ENCODE assay signal across 14 cellular contexts in genomic region chr6:37039958-37040357, GRCh38. TPM values are rescaled to one million over a fixed set of nuclear protein-coding genes. Genes with fewer than 3 reads are reported as not detected.
DNase-seq lines count a peak whose midpoint lies in the region; ATAC-seq, FAIRE-seq and TF ChIP-seq lines count a peak whose summit lies in the region.
"Had no signal": no experiment of that assay in that cellular context is flagged by ENCODE, and none has a peak within 500 bp of the region (broad histone marks: within the 10 kb centered on the region; RNA-seq: fewer than 3 reads in every experiment).

No MANE protein-coding gene starts in this region.

- CTCF ChIA-PET in K562 (lab: Yijun Ruan, JAX; ENCODE audit: low intra/inter-chr PET ratio): no interaction called here
- CTCF ChIA-PET in Caco-2 (lab: Charles Lee): no interaction called here

- no peak for TF ChIP-seq CTCF in K562 (IDR thresholded peaks at IDR 0.05 in 2 of 3, conservative IDR thresholded peaks at IDR 0.05 in 1 of 3; ENCODE audit: insufficient read depth in 2 of 3, low read depth in 1 of 3, low read length in 3 of 3)
- no peak for TF ChIP-seq CTCF in Caco-2 (IDR thresholded peaks at IDR 0.05; ENCODE audit: insufficient read depth in 1 of 2, low read depth in 1 of 2, low read length in 1 of 2, severe bottlenecking in 1 of 2, unreplicated experiment in 1 of 2)

- no peaks in the 10 kb centered on the region for H3K79me2 ChIP-seq in K562 (ENCODE audit: control insufficient read depth, insufficient read depth, low read length)

- H3K27ac ChIP-seq in K562 (ENCODE audit: extremely low read depth, low read depth, low read length): no peak overlapping the region
- H3K27ac ChIP-seq: C4-2B had no signal

- POLR2A ChIA-PET in K562 (lab: Yijun Ruan, JAX): interaction anchor here (0.6 kb wide), 1 partner anchor 107 kb away, joined by 3 read pairs; no protein-coding TSS in a partner anchor
- POLR2A ChIA-PET in Caco-2 (lab: Charles Lee): no interaction called here

- peaks cover 27 to 29% of the 10 kb centered on the region in 2 experiments; a peak in 4 of 5 replicates for H3K4me1 ChIP-seq in K562 (replicated peaks in 1 of 2; ENCODE audit: control insufficient read depth in 2 of 2, insufficient read depth in 2 of 2, low read length in 2 of 2)
- H3K4me1 ChIP-seq in Caco-2: 0 out of 2 replicates have a peak, but pooled peaks cover 4% of the 10 kb centered on the region

- DNase-seq in activated T-cell treated with anti-CD3 and anti-CD28 coated beads, Interleukin-2, amount 50 U/mL, for 72 hours: no peak
- no peak for DNase-seq in activated T-cell treated with anti-CD3 and anti-CD28 coated beads, Interleukin-2, amount 50 U/mL, for 1 hour
- DNase-seq in MV-4-11 (lab: John Stamatoyannopoulos, UW) (peak; percentile 72), K562 (ENCODE audit: extremely low read depth in 1 of 4, low spot score in 3 of 4) (no peak), Caco-2 (no peak), GM19240 (ENCODE audit: insufficient read length, low spot score) (no peak)
- no peak for DNase-seq in stimulated activated effector memory CD8-positive, alpha-beta T cell treated with anti-CD3 and anti-CD28 coated beads, Interleukin-12 subunit alpha, Interleukin-12 subunit beta, amount 100 ng/mL, for 72 hours (ENCODE audit: low spot score in 2 of 2)
- DNase-seq: NCI-H1105, NCI-H1694 treated with DMSO at 0.1 percent for 48 hours had no signal

- peaks cover 42% of the 10 kb centered on the region for H3K4me1 Mint-ChIP-seq in activated T-cell treated with anti-CD3 and anti-CD28 coated beads, Interleukin-2, amount 50 U/mL, for 72 hours (ENCODE audit: low read depth)
- H3K4me1 Mint-ChIP-seq in stimulated activated effector memory CD8-positive, alpha-beta T cell treated with anti-CD3 and anti-CD28 coated beads, Interleukin-12 subunit alpha, Interleukin-12 subunit beta, amount 100 ng/mL, for 72 hours: peaks cover 31% of the 10 kb centered on the region
- H3K4me1 Mint-ChIP-seq in Caco-2 (ENCODE audit: low read depth, unreplicated experiment): peaks cover 7% of the 10 kb centered on the region

- H3K27me3 ChIP-seq in K562 (ENCODE audit: control insufficient read depth in 2 of 2, insufficient read depth in 2 of 2, low read length in 2 of 2) (no peaks in the 10 kb centered on the region), Caco-2 (replicated peaks; ENCODE audit: control insufficient read depth, insufficient read depth, low read length) (no peaks in the 10 kb centered on the region)

- H3K27ac Mint-ChIP-seq in activated T-cell treated with anti-CD3 and anti-CD28 coated beads, Interleukin-2, amount 50 U/mL, for 72 hours: peak overlapping the region; percentile 60
- H3K27ac Mint-ChIP-seq in stimulated activated effector memory CD8-positive, alpha-beta T cell treated with anti-CD3 and anti-CD28 coated beads, Interleukin-12 subunit alpha, Interleukin-12 subunit beta, amount 100 ng/mL, for 72 hours: peak overlapping the region; percentile 26
- no peak overlapping the region for H3K27ac Mint-ChIP-seq in Caco-2 (ENCODE audit: unreplicated experiment)

- H3K27me3 Mint-ChIP-seq in activated T-cell treated with anti-CD3 and anti-CD28 coated beads, Interleukin-2, amount 50 U/mL, for 72 hours (ENCODE audit: low read depth): no peaks in the 10 kb centered on the region
- no peaks in the 10 kb centered on the region for H3K27me3 Mint-ChIP-seq in Caco-2 (ENCODE audit: insufficient read depth, unreplicated experiment)

- H3K4me2 ChIP-seq in K562 (ENCODE audit: insufficient read depth, low read length): no peak overlapping the region

- TF ChIP-seq POLR2A in K562 (conservative IDR thresholded peaks at IDR 0.05): no peak

- no peak overlapping the region for H2AFZ ChIP-seq in K562 (ENCODE audit: low read depth, low read length)

- H3K36me3 ChIP-seq in K562 (ENCODE audit: control insufficient read depth, insufficient read depth, low read length) (no peaks in the 10 kb centered on the region), Caco-2 (ENCODE audit: control insufficient read depth, insufficient read depth, low read length) (no peaks in the 10 kb centered on the region)

- H3K4me3 ChIP-seq in K562: no peak overlapping the region
- no peak overlapping the region for H3K4me3 ChIP-seq in Caco-2 (ENCODE audit: low read depth, low read length)

- H3K9me3 ChIP-seq in K562 (replicated peaks; ENCODE audit: control insufficient read depth, insufficient read depth, low read depth, low read length) (peaks cover 4% of the 10 kb centered on the region), Caco-2 (no peaks in the 10 kb centered on the region)

- no peaks in the 10 kb centered on the region for H3K9me3 Mint-ChIP-seq in activated T-cell treated with anti-CD3 and anti-CD28 coated beads, Interleukin-2, amount 50 U/mL, for 72 hours
- no peaks in the 10 kb centered on the region for H3K9me3 Mint-ChIP-seq in stimulated activated effector memory CD8-positive, alpha-beta T cell treated with anti-CD3 and anti-CD28 coated beads, Interleukin-12 subunit alpha, Interleukin-12 subunit beta, amount 100 ng/mL, for 72 hours
- no peaks in the 10 kb centered on the region for H3K9me3 Mint-ChIP-seq in Caco-2 (ENCODE audit: unreplicated experiment)

- peaks cover 0 to 1% of the 10 kb centered on the region in 2 donors for H3K36me3 Mint-ChIP-seq in activated T-cell treated with anti-CD3 and anti-CD28 coated beads, Interleukin-2, amount 50 U/mL, for 72 hours (ENCODE audit: insufficient read depth in 2 of 2)
- peaks cover 5% of the 10 kb centered on the region for H3K36me3 Mint-ChIP-seq in stimulated activated effector memory CD8-positive, alpha-beta T cell treated with anti-CD3 and anti-CD28 coated beads, Interleukin-12 subunit alpha, Interleukin-12 subunit beta, amount 100 ng/mL, for 72 hours
- no peaks in the 10 kb centered on the region for H3K36me3 Mint-ChIP-seq in Caco-2 (ENCODE audit: insufficient read depth, unreplicated experiment)

- no peak for TF ChIP-seq EP300 in K562 (IDR thresholded peaks at IDR 0.05; ENCODE audit: low read length)

- intact Hi-C loops in K562 (cut with micrococcal nuclease): no loop called here
- intact Hi-C loops in Caco-2 (cut with micrococcal nuclease; ENCODE audit: unreplicated experiment): no loop called here

- H4K20me1 ChIP-seq in K562 (replicated peaks; ENCODE audit: control insufficient read depth, insufficient read depth, low read length): no peaks in the 10 kb centered on the region

- TF ChIP-seq RAD21 in K562 (CRISPR knock-in tag; conservative IDR thresholded peaks at IDR 0.05 in 1 of 2, IDR thresholded peaks at IDR 0.05 in 1 of 2): no peak

- H3K4me3 Mint-ChIP-seq in activated T-cell treated with anti-CD3 and anti-CD28 coated beads, Interleukin-2, amount 50 U/mL, for 72 hours: no peak overlapping the region
- no peak overlapping the region for H3K4me3 Mint-ChIP-seq in stimulated activated effector memory CD8-positive, alpha-beta T cell treated with anti-CD3 and anti-CD28 coated beads, Interleukin-12 subunit alpha, Interleukin-12 subunit beta, amount 100 ng/mL, for 72 hours
- no peak overlapping the region for H3K4me3 Mint-ChIP-seq in Caco-2 (ENCODE audit: unreplicated experiment)

- WGBS in K562 (ENCODE audit: insufficient coverage, low coverage, missing lambda C conversion rate): 95% methylated on average over 4 of the region's 4 CpGs

- FAIRE-seq in K562 (lab: Jason Lieb, UNC): no peak
- FAIRE-seq: A204.1, H54 had no signal

- BruUV-seq in K562 (replicated peaks; lab: Mats Ljungman, UMichigan): no TSS peak
- BruUV-seq in Caco-2 (replicated peaks; lab: Mats Ljungman, UMichigan): no TSS peak

- no peaks in the 10 kb centered on the region for H3K9me1 ChIP-seq in K562 (ENCODE audit: control insufficient read depth, insufficient read depth, low read length)

- no peak for ATAC-seq in activated T-cell treated with anti-CD3 and anti-CD28 coated beads, Interleukin-2, amount 50 U/mL, for 72 hours (replicated peaks in 1 of 2)
- ATAC-seq in K562 (no peak), GM21447 (IDR thresholded peaks at IDR 0.05; ENCODE audit: unreplicated experiment) (no peak)
- ATAC-seq in stimulated activated effector memory CD8-positive, alpha-beta T cell treated with anti-CD3 and anti-CD28 coated beads, Interleukin-12 subunit alpha, Interleukin-12 subunit beta, amount 100 ng/mL, for 72 hours: peak; percentile 42
- ATAC-seq: Right ventricle myocardium inferior had no signal

- no peak overlapping the region for H3K9ac ChIP-seq in K562 (ENCODE audit: insufficient read depth in 1 of 2, low read depth in 2 of 2, low read length in 2 of 2)

- in situ Hi-C loops in K562 (cut with MboI): no loop called here

RNA-seq across cellular contexts. Expression of gene FGD2, which starts 34.5 kb away (rescaled TPM):
- 1 to 10 TPM; 1.4 to 3.2 TPM for total RNA-seq in activated T-cell treated with anti-CD3 and anti-CD28 coated beads, Interleukin-2, amount 50 U/mL, for 72 hours
- total RNA-seq in K562 (2011; cell fraction: chromatin; rRNA removed; ENCODE audit: low replicate concordance): 0.30 and 0.49 TPM in 2 replicates
- total RNA-seq in K562 (2011; cell fraction: nucleolus; rRNA removed): 0.13 TPM in 1 of 2 replicates, not detected in the other
- 0.37 TPM in 1 of 2 replicates, not detected in the other for total RNA-seq in K562 (2011; cell fraction: nucleoplasm; rRNA removed)
- total RNA-seq in K562 (2014; rRNA removed) (0.04 TPM in 1 of 2 replicates, not detected in the other), K562 (2014; rRNA removed; fragmentation: Illumina TruSeq; extraction: Trizol) (not detected in 2 replicates), K562 (2015; rRNA removed; fragmentation: Illumina TruSeq; extraction: Trizol) (0.15 TPM in 1 of 2 replicates, not detected in the other), K562 (2021) (0.13 TPM in 1 of 2 replicates, not detected in the other), Caco-2 (2022) (not detected in 2 replicates)
- polyA plus RNA-seq in K562 (2011; rRNA removed) (0.04 TPM in 1 of 2 replicates, not detected in the other), K562 (2014; fragmentation: Illumina TruSeq; extraction: Trizol) (not detected in 2 replicates), K562 (2014; fragmentation: Nextera tagmentation; extraction: Ambion mirVana) (not detected), K562 (2014; rRNA removed) (0.09 TPM in 1 of 2 replicates, not detected in the other)
- 0.04 and 0.06 TPM in 2 replicates for polyA plus RNA-seq in K562 (2011; cell fraction: cytosol; rRNA removed)
- polyA plus RNA-seq in K562 (2011; cell fraction: nucleus; rRNA removed): 0.15 and 0.44 TPM in 2 replicates
- polyA plus RNA-seq in K562 (2012): 0.17 and 0.42 TPM in 2 replicates
- 0.03 TPM in 1 of 2 replicates, not detected in the other for polyA minus RNA-seq in K562 (2011; rRNA and poly(A)+ RNA removed)
- polyA minus RNA-seq in K562 (2011; cell fraction: cytosol; rRNA and poly(A)+ RNA removed): not detected in 2 replicates
- 0.33 TPM in 1 of 2 replicates, not detected in the other for polyA minus RNA-seq in K562 (2011; cell fraction: nucleus; rRNA and poly(A)+ RNA removed)

RNA-seq across cellular contexts. Expression of gene MTCH1, which starts 54.0 kb away (rescaled TPM):
- total RNA-seq in activated T-cell treated with anti-CD3 and anti-CD28 coated beads, Interleukin-2, amount 50 U/mL, for 72 hours: 100 to 1,000 TPM; 116 to 149 TPM
- 102 and 218 TPM in 2 replicates for total RNA-seq in K562 (2011; cell fraction: chromatin; rRNA removed; ENCODE audit: low replicate concordance)
- total RNA-seq in K562 (2011; cell fraction: nucleolus; rRNA removed): 162 and 195 TPM in 2 replicates
- 126 and 134 TPM in 2 replicates for total RNA-seq in K562 (2011; cell fraction: nucleoplasm; rRNA removed)
- 118 and 148 TPM in 2 replicates for total RNA-seq in K562 (2014; rRNA removed)
- total RNA-seq in K562 (2014; rRNA removed; fragmentation: Illumina TruSeq; extraction: Trizol): 98.3 and 112 TPM in 2 replicates
- total RNA-seq in K562 (2015; rRNA removed; fragmentation: Illumina TruSeq; extraction: Trizol): 114 and 122 TPM in 2 replicates
- total RNA-seq in K562 (2021): 153 and 161 TPM in 2 replicates
- 135 and 137 TPM in 2 replicates for polyA plus RNA-seq in K562 (2011; rRNA removed)
- 156 and 157 TPM in 2 replicates for polyA plus RNA-seq in K562 (2011; cell fraction: cytosol; rRNA removed)
- polyA plus RNA-seq in K562 (2011; cell fraction: nucleus; rRNA removed): 338 and 345 TPM in 2 replicates
- polyA plus RNA-seq in K562 (2012): 148 and 189 TPM in 2 replicates
- polyA plus RNA-seq in K562 (2014; fragmentation: Illumina TruSeq; extraction: Trizol): 125 and 128 TPM in 2 replicates
- polyA plus RNA-seq in K562 (2014; fragmentation: Nextera tagmentation; extraction: Ambion mirVana): 10 to 100 TPM in 1 of 2 experiments, 1 to 10 TPM in 1; 7.9 to 14.1 TPM
- 102 and 116 TPM in 2 replicates for polyA plus RNA-seq in K562 (2014; rRNA removed)
- polyA minus RNA-seq in K562 (2011; rRNA and poly(A)+ RNA removed): 101 and 125 TPM in 2 replicates
- polyA minus RNA-seq in K562 (2011; cell fraction: cytosol; rRNA and poly(A)+ RNA removed): 65.4 and 66.7 TPM in 2 replicates
- polyA minus RNA-seq in K562 (2011; cell fraction: nucleus; rRNA and poly(A)+ RNA removed): 139 and 166 TPM in 2 replicates
- total RNA-seq in Caco-2 (2022): 170 and 178 TPM in 2 replicates
